In the genomic region with DNA sequence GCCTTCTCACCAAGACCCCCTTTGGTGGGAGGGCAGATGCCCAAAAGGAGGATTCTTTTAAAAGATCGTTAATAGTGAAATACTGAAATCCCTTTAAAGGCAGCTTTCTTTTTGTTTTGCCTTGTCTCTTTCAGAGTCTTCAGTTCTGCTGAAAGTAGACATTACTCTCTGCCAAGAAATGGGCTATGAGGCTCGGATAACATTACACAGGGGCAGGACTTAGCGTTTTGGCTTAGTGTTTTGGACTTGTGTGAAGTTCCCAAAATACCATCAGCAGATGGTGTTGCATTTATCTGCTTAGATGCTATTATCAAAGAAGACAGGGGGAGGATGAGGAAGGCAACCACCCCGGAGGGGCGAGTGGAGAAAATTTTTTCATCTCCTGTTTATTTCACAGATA, we compare ENCODE assay signal across 12 cellular contexts.
DNase-seq lines count a peak whose midpoint lies in the region; ATAC-seq and TF ChIP-seq lines count a peak whose summit lies in the region.
"Had no signal": no experiment of that assay in that cellular context is flagged by ENCODE, and none has a peak within 500 bp of the region (broad histone marks: within the 10 kb centered on the region; RNA-seq: fewer than 3 reads in every experiment).

No MANE protein-coding gene starts in this region.

- TF ChIP-seq CTCF in right atrium auricular region (IDR thresholded peaks at IDR 0.05) (no peak), stomach (IDR thresholded peaks at IDR 0.05) (no peak)

- H3K27me3 ChIP-seq in right atrium auricular region (no peaks in the 10 kb centered on the region), stomach (no peaks in the 10 kb centered on the region)
- H3K27me3 ChIP-seq: Peyer's patch, right lobe of liver had no signal

- WGBS in stomach, 5 donors, result 42 to 57% (median 49%) methylated on average over 5 of the region's 5 CpGs

- intact Hi-C loops in stomach (cut with DNase I; ENCODE audit: low total_unique reads), result no loop called here

- H3K9me3 ChIP-seq in right atrium auricular region (no peaks in the 10 kb centered on the region), stomach (no peaks in the 10 kb centered on the region)
- H3K9me3 ChIP-seq: Peyer's patch, right lobe of liver had no signal

- TF ChIP-seq POLR2A in stomach (IDR thresholded peaks at IDR 0.05), result no peak

- TF ChIP-seq EP300 in stomach (IDR thresholded peaks at IDR 0.05), result no peak

- peak overlapping the region; percentile 35 to 42 for H3K4me3 ChIP-seq in right atrium auricular region
- H3K4me3 ChIP-seq in stomach, result peak overlapping the region; percentile 18 to 29 (median 24)
- H3K4me3 ChIP-seq: right lobe of liver had no signal

- peak; percentile 32 for DNase-seq in GM04504 (ENCODE audit: low read depth)
- DNase-seq in astrocyte of the hippocampus (ENCODE audit: low read depth, low spot score), result peak; percentile 40
- DNase-seq in right atrium auricular region (ENCODE audit: low spot score), result no peak
- no peak for DNase-seq in stomach
- no peak for DNase-seq in LoVo (ENCODE audit: low spot score)
- DNase-seq: activated CD4-positive, alpha-beta T cell treated with anti-CD3 and anti-CD28 coated beads, Interleukin-2, amount 50 U/mL, for 48 hours; Peyer's patch; right lobe of liver; stimulated activated naive B cell treated with anti-CD40 and anti-IgM and Interleukin-4, amounts not matched to agents 10 μg/mL and 1 μg/mL and 100 μg/mL, for 72 hours had no signal

- no peak for ATAC-seq in GM18907 (IDR thresholded peaks at IDR 0.05; ENCODE audit: unreplicated experiment)
- no peak for ATAC-seq in HG02884 (IDR thresholded peaks at IDR 0.05; ENCODE audit: unreplicated experiment)
- no peak for ATAC-seq in GM21825 (IDR thresholded peaks at IDR 0.05; ENCODE audit: unreplicated experiment)
- ATAC-seq: right lobe of liver; stimulated activated naive B cell treated with anti-CD40 and anti-IgM and Interleukin-4, amounts not matched to agents 10 μg/mL and 1 μg/mL and 100 μg/mL, for 72 hours had no signal

- H3K36me3 ChIP-seq in right atrium auricular region, result no peaks in the 10 kb centered on the region
- no peaks in the 10 kb centered on the region for H3K36me3 ChIP-seq in stomach
- H3K36me3 ChIP-seq: Peyer's patch, right lobe of liver had no signal

- peak overlapping the region; percentile 76 to 89 for H3K27ac ChIP-seq in right atrium auricular region
- peak overlapping the region in 4 of 5 donors; percentile 50 to 79 (median 61) for H3K27ac ChIP-seq in stomach
- H3K27ac ChIP-seq: right lobe of liver had no signal

- H3K4me1 ChIP-seq in right atrium auricular region (peaks cover 0 to 26% of the 10 kb centered on the region in 2 donors), stomach (peaks cover 0 to 27% (median 8%) of the 10 kb centered on the region in 4 donors)
- H3K4me1 ChIP-seq: Peyer's patch, right lobe of liver had no signal

Comparison
In these comparisons a context has a peak if more than half of its experiments do, and no peak if none do; other contexts are left out.
1. DNase-seq: peak in GM04504 (single experiment) and astrocyte of the hippocampus (single experiment); none in right atrium auricular region (single experiment), stomach (single experiment) and LoVo (single experiment).